ENCODE assay signal across 1 cellular context in the genomic region with DNA sequence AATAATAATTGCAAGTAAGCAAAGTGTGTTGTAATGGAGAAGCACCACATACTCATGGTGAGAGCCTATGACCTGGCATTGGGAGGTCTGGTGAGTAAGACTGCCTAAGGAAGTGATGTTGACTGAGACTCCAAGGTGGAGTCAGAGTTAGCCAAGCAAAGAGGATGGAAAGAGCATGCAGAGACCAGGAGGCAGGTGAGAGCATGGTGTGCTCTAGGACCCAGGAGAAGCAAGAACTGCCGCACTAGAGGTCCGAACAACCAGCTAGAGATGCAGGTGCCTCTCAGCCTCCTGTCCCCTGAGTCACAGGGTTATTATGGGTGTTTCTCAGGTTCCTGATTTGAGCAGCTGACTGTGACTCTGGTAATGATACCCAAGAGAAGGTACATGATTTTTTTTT.
A peak's percentile ranks its signal among the peaks of the same experiment; 100 is the strongest.
TF ChIP-seq lines count a peak whose summit lies in the region.

No MANE protein-coding gene starts in this region.

TF ChIP-seq in endothelial cell of umbilical vein, 7 proteins besides CTCF, POLR2A, EP300 and RAD21 (continued from another document):
- peak; percentile 25 for TF ChIP-seq JUN (IDR thresholded peaks at IDR 0.05; ENCODE audit: borderline replicate concordance, insufficient read depth, insufficient read length, low read depth)
TF ChIP-seq in endothelial cell of umbilical vein: peak in this region for 1.
